In genomic region chr18:31134988-31135529, GRCh38 we compare ENCODE assay signal across 27 cellular contexts. TPM values are rescaled to one million over a fixed set of nuclear protein-coding genes. Genes with fewer than 3 reads are reported as not detected.
DNase-seq lines count a peak whose midpoint lies in the region; ATAC-seq, FAIRE-seq and TF ChIP-seq lines count a peak whose summit lies in the region.
"Had no signal": no experiment of that assay in that cellular context is flagged by ENCODE, and none has a peak within 500 bp of the region (broad histone marks: within the 10 kb centered on the region; RNA-seq: fewer than 3 reads in every experiment).

No MANE protein-coding gene starts in this region.

- no peak for TF ChIP-seq POLR2A in H1 (IDR thresholded peaks at IDR 0.05; ENCODE audit: control extremely low read depth in 1 of 2, low read depth in 2 of 2, low read length in 2 of 2)

- H3K14ac ChIP-seq in H1 (ENCODE audit: insufficient read length) (no peak overlapping the region), neuronal stem cell (ENCODE audit: low read length) (no peak overlapping the region)

- H3K36me3 Mint-ChIP-seq in GM23338 (ENCODE audit: low read depth): no peaks in the 10 kb centered on the region
- no peaks in the 10 kb centered on the region for H3K36me3 Mint-ChIP-seq in activated naive CD4-positive, alpha-beta T cell treated with anti-CD3 and anti-CD28 coated beads, Interleukin-2, amount 10 ng/mL, durations not matched to agents 7 days and 5 days
- no peaks in the 10 kb centered on the region for H3K36me3 Mint-ChIP-seq in effector memory CD8-positive, alpha-beta T cell (ENCODE audit: insufficient read depth)
- H3K36me3 Mint-ChIP-seq: CD14-positive monocyte; CD8-positive, alpha-beta memory T cell had no signal

- H2BK5ac ChIP-seq in H1 (ENCODE audit: low read depth, low read length) (no peak overlapping the region), neuronal stem cell (ENCODE audit: low read length) (no peak overlapping the region)

- H4K5ac ChIP-seq in H1 (ENCODE audit: insufficient read length, low read depth, low read length): no peak overlapping the region

- WGBS in H1 (ENCODE audit: extremely low coverage in 1 of 2, insufficient coverage in 1 of 2, insufficient read length in 1 of 2, insufficient replicate concordance in 2 of 2, low coverage in 1 of 2, low lambda C conversion rate in 2 of 2, missing lambda C conversion rate in 1 of 2), 2 experiments: 87% methylated on average over 4 of the region's 4 CpGs; no CpG with 5 or more reads in 1 of the 2 experiments
- WGBS in neuronal stem cell (ENCODE audit: extremely low coverage in 2 of 2, insufficient read length in 2 of 2, insufficient replicate concordance in 1 of 2), 2 donors: no CpG with 5 or more reads among the region's 4 CpGs

- H3K27ac ChIP-seq in GM23338 (ENCODE audit: low read depth) (no peak overlapping the region), H1 (ENCODE audit: low read depth, low read length) (no peak overlapping the region), neuronal stem cell (replicated peaks; ENCODE audit: low read length) (no peak overlapping the region)
- H3K27ac ChIP-seq: A549; BLaER1 treated with 17β-estradiol and CSF1 and Interleukin-3, amounts not matched to agents 10 nM and 100 nM had no signal

- no peak for FAIRE-seq in H1 (lab: Jason Lieb, UNC)
- FAIRE-seq: A549, GM19239 had no signal

- peak overlapping the region; percentile 3; the same call in 1 of the 2 replicates for H2AFZ ChIP-seq in GM23338
- 0 out of 2 replicates have a peak overlapping the region, but pooled peaks have one; percentile 27 for H2AFZ ChIP-seq in H1 (ENCODE audit: low read length)
- peak overlapping the region; percentile 64 for H2AFZ ChIP-seq in neuronal stem cell (ENCODE audit: low read length)

- H3K4me3 Mint-ChIP-seq in GM23338: no peak overlapping the region
- H3K4me3 Mint-ChIP-seq in activated naive CD4-positive, alpha-beta T cell treated with anti-CD3 and anti-CD28 coated beads, Interleukin-2, amount 10 ng/mL, durations not matched to agents 7 days and 5 days: no peak overlapping the region
- H3K4me3 Mint-ChIP-seq in effector memory CD8-positive, alpha-beta T cell: no peak overlapping the region
- H3K4me3 Mint-ChIP-seq: CD14-positive monocyte; CD4-positive, alpha-beta T cell; CD8-positive, alpha-beta memory T cell had no signal

- H3K4ac ChIP-seq in H1 (replicated peaks; ENCODE audit: insufficient read length, low read depth, low read length): no peak overlapping the region
- no peak overlapping the region for H3K4ac ChIP-seq in neuronal stem cell (ENCODE audit: low read length)

- H3K9ac ChIP-seq in H1 (replicated peaks in 1 of 4; ENCODE audit: extremely low read depth in 1 of 4, low read depth in 3 of 4, low read length in 3 of 4) (no peak overlapping the region), neuronal stem cell (ENCODE audit: low read depth, low read length, poor library complexity) (no peak overlapping the region)
- H3K9ac ChIP-seq: BLaER1 treated with 17β-estradiol and CSF1 and Interleukin-3, amounts not matched to agents 10 nM and 100 nM had no signal

- CTCF ChIA-PET in H1 (lab: Charles Lee; ENCODE audit: partially characterized antibody): no interaction called here
- CTCF ChIA-PET in activated naive CD4-positive, alpha-beta T cell treated with anti-CD3 and anti-CD28 coated beads, Interleukin-2, amount 10 ng/mL, durations not matched to agents 7 days and 5 days (lab: Charles Lee): no interaction called here

- no peak overlapping the region for H2BK120ac ChIP-seq in H1 (replicated peaks; ENCODE audit: low read depth, low read length)
- no peak overlapping the region for H2BK120ac ChIP-seq in neuronal stem cell (ENCODE audit: low read depth, low read length)

- H2BK20ac ChIP-seq in H1 (ENCODE audit: low read length): no peak overlapping the region

- H3K18ac ChIP-seq in H1 (ENCODE audit: extremely low read depth, low read length) (no peak overlapping the region), neuronal stem cell (ENCODE audit: low read length) (no peak overlapping the region)

- ATAC-seq in GM23338: no peak
- no peak for ATAC-seq in effector memory CD8-positive, alpha-beta T cell (replicated peaks)
- ATAC-seq: A549 had no signal

- H3K9me3 Mint-ChIP-seq in GM23338: no peaks in the 10 kb centered on the region
- H3K9me3 Mint-ChIP-seq in activated naive CD4-positive, alpha-beta T cell treated with anti-CD3 and anti-CD28 coated beads, Interleukin-2, amount 10 ng/mL, durations not matched to agents 7 days and 5 days: no peaks in the 10 kb centered on the region
- peaks cover 5 to 11% of the 10 kb centered on the region in 2 donors for H3K9me3 Mint-ChIP-seq in effector memory CD8-positive, alpha-beta T cell
- H3K9me3 Mint-ChIP-seq: CD14-positive monocyte; CD4-positive, alpha-beta T cell had no signal

- H3K36me3 ChIP-seq in GM23338 (ENCODE audit: insufficient read depth) (no peaks in the 10 kb centered on the region), H1 (ENCODE audit: control insufficient read depth in 2 of 4, insufficient read depth in 4 of 4, low read length in 3 of 4) (no peaks in the 10 kb centered on the region), neuronal stem cell (replicated peaks in 1 of 2; ENCODE audit: control insufficient read depth in 2 of 2, insufficient read depth in 2 of 2, low read length in 2 of 2) (no peaks in the 10 kb centered on the region)
- H3K36me3 ChIP-seq: BE2C; BLaER1 treated with 17β-estradiol and CSF1 and Interleukin-3, amounts not matched to agents 10 nM and 100 nM had no signal

- H3K27me3 ChIP-seq in GM23338 (ENCODE audit: insufficient read depth): no peaks in the 10 kb centered on the region
- no peaks in the 10 kb centered on the region for H3K27me3 ChIP-seq in H1 (replicated peaks in 1 of 4; ENCODE audit: control insufficient read depth in 3 of 4, extremely low read depth in 1 of 4, insufficient read depth in 3 of 4, low read length in 3 of 4)
- no peaks in the 10 kb centered on the region for H3K27me3 ChIP-seq in neuronal stem cell (ENCODE audit: control insufficient read depth in 3 of 3, insufficient read depth in 3 of 3, low read depth in 1 of 3, low read length in 3 of 3)
- H3K27me3 ChIP-seq: BE2C; BLaER1 treated with 17β-estradiol and CSF1 and Interleukin-3, amounts not matched to agents 10 nM and 100 nM had no signal

- H3K79me2 ChIP-seq in GM23338 (replicated peaks; ENCODE audit: insufficient read depth): no peaks in the 10 kb centered on the region
- no peaks in the 10 kb centered on the region for H3K79me2 ChIP-seq in H1 (ENCODE audit: control insufficient read depth in 1 of 2, insufficient read depth in 2 of 2, low read length in 2 of 2)

- no peak overlapping the region for H3K4me2 ChIP-seq in GM23338
- no peak overlapping the region for H3K4me2 ChIP-seq in H1 (ENCODE audit: insufficient read depth in 1 of 2, low read depth in 2 of 2, low read length in 2 of 2)
- H3K4me2 ChIP-seq in neuronal stem cell (ENCODE audit: insufficient read depth, low read length, poor library complexity, severe bottlenecking): no peak overlapping the region
- H3K4me2 ChIP-seq: A549; BLaER1 treated with 17β-estradiol and CSF1 and Interleukin-3, amounts not matched to agents 10 nM and 100 nM had no signal

- H2AK5ac ChIP-seq in H1 (ENCODE audit: low read depth, low read length) (no peak overlapping the region), neuronal stem cell (ENCODE audit: low read depth, low read length) (no peak overlapping the region)

- H3K27ac Mint-ChIP-seq in GM23338: no peak overlapping the region
- H3K27ac Mint-ChIP-seq in activated naive CD4-positive, alpha-beta T cell treated with anti-CD3 and anti-CD28 coated beads, Interleukin-2, amount 10 ng/mL, durations not matched to agents 7 days and 5 days: no peak overlapping the region
- H3K27ac Mint-ChIP-seq in effector memory CD8-positive, alpha-beta T cell: no peak overlapping the region
- H3K27ac Mint-ChIP-seq: CD14-positive monocyte; CD4-positive, alpha-beta T cell; CD8-positive, alpha-beta memory T cell had no signal

- H4K91ac ChIP-seq in H1 (replicated peaks; ENCODE audit: insufficient read length, low read length) (no peak overlapping the region), neuronal stem cell (ENCODE audit: low read depth, low read length, poor library complexity) (no peak overlapping the region)

- H3K23me2 ChIP-seq in H1 (ENCODE audit: low read depth, low read length): no peaks in the 10 kb centered on the region

- H2BK15ac ChIP-seq in H1 (ENCODE audit: low read length) (no peak overlapping the region), neuronal stem cell (ENCODE audit: low read length) (no peak overlapping the region)

- no peaks in the 10 kb centered on the region for H3K27me3 Mint-ChIP-seq in GM23338 (ENCODE audit: insufficient read depth, low read depth, poor library complexity)
- H3K27me3 Mint-ChIP-seq in activated naive CD4-positive, alpha-beta T cell treated with anti-CD3 and anti-CD28 coated beads, Interleukin-2, amount 10 ng/mL, durations not matched to agents 7 days and 5 days: no peaks in the 10 kb centered on the region
- H3K27me3 Mint-ChIP-seq in effector memory CD8-positive, alpha-beta T cell: no peaks in the 10 kb centered on the region
- H3K27me3 Mint-ChIP-seq: CD4-positive, alpha-beta T cell; CD8-positive, alpha-beta memory T cell had no signal

- H3K23ac ChIP-seq in H1 (ENCODE audit: insufficient read length): no peak overlapping the region
- H3K23ac ChIP-seq in neuronal stem cell (ENCODE audit: low read depth, low read length, poor library complexity): no peak overlapping the region

- TF ChIP-seq CTCF in GM23338 (conservative IDR thresholded peaks at IDR 0.05; ENCODE audit: low read depth in 2 of 2) (no peak), H1 (IDR thresholded peaks at IDR 0.05; ENCODE audit: control extremely low read depth in 1 of 3, insufficient read depth in 1 of 3, low read depth in 1 of 3, low read length in 3 of 3) (no peak)

- H3K56ac ChIP-seq in H1 (replicated peaks; ENCODE audit: insufficient read length, low read depth, low read length): no peak overlapping the region

- no peak overlapping the region for H2BK12ac ChIP-seq in H1 (ENCODE audit: low read depth, low read length)
- no peak overlapping the region for H2BK12ac ChIP-seq in neuronal stem cell (ENCODE audit: low read length)

- H4K8ac ChIP-seq in H1 (ENCODE audit: extremely low read depth, insufficient read depth, low read length): no peak overlapping the region
- no peak overlapping the region for H4K8ac ChIP-seq in neuronal stem cell (ENCODE audit: low read depth, low read length)

- H3K4me1 ChIP-seq in GM23338 (ENCODE audit: insufficient read depth) (no peaks in the 10 kb centered on the region), H1 (replicated peaks in 1 of 4; ENCODE audit: control insufficient read depth in 3 of 4, insufficient read depth in 4 of 4, low read length in 3 of 4) (no peaks in the 10 kb centered on the region), neuronal stem cell (ENCODE audit: control insufficient read depth in 2 of 2, insufficient read depth in 1 of 2, low read depth in 1 of 2, low read length in 2 of 2) (no peaks in the 10 kb centered on the region)
- H3K4me1 ChIP-seq: A549; BE2C; BLaER1 treated with 17β-estradiol and CSF1 and Interleukin-3, amounts not matched to agents 10 nM and 100 nM had no signal

- DNase-seq in GM23338 (ENCODE audit: low spot score) (no peak), OCI-M1 (lab: John Stamatoyannopoulos, UW) (peak; percentile 8), H1 (ENCODE audit: low read depth in 1 of 2, low spot score in 2 of 2) (no peak), neuronal stem cell (ENCODE audit: low spot score) (no peak), NCI-H1105 (lab: John Stamatoyannopoulos, UW) (no peak)
- no peak for DNase-seq in activated naive CD4-positive, alpha-beta T cell treated with anti-CD3 and anti-CD28 coated beads, Interleukin-2, amount 10 ng/mL, durations not matched to agents 7 days and 5 days
- no peak for DNase-seq in effector memory CD8-positive, alpha-beta T cell
- DNase-seq: 8988T; ACHN; AML-193; BE2C; Calu3; CD4-positive, alpha-beta T cell; CD8-positive, alpha-beta memory T cell; COR-L47; DMS53; DMS79 treated with DMSO at 0.1 percent for 48 hours; GF-D8; GOT3; H7; HCEC 1CT had no signal

- TF ChIP-seq EP300 in H1 (IDR thresholded peaks at IDR 0.05; ENCODE audit: borderline replicate concordance in 1 of 2, low read depth in 2 of 2, low read length in 2 of 2): no peak

- H3K4me3 ChIP-seq in GM23338 (no peak overlapping the region), H1 (ENCODE audit: extremely low read depth in 1 of 4, insufficient read depth in 2 of 4, low read depth in 3 of 4, low read length in 4 of 4) (no peak overlapping the region), neuronal stem cell (ENCODE audit: low read length in 2 of 2) (no peak overlapping the region)
- H3K4me3 ChIP-seq: A549; BLaER1 treated with 17β-estradiol and CSF1 and Interleukin-3, amounts not matched to agents 10 nM and 100 nM had no signal

- no peaks in the 10 kb centered on the region for H3F3A ChIP-seq in GM23338 (replicated peaks; ENCODE audit: low read depth)

- TF ChIP-seq RAD21 in H1 (IDR thresholded peaks at IDR 0.05 in 1 of 2, conservative IDR thresholded peaks at IDR 0.05 in 1 of 2; ENCODE audit: low read depth in 2 of 2, low read length in 2 of 2): no peak

- H3K9me3 ChIP-seq in H1 (ENCODE audit: insufficient read depth in 2 of 2, low read depth in 1 of 2, low read length in 1 of 2): no peaks in the 10 kb centered on the region
- H3K9me3 ChIP-seq in neuronal stem cell (replicated peaks in 1 of 2; ENCODE audit: control insufficient read depth in 2 of 2, insufficient read depth in 1 of 2, low read depth in 1 of 2, low read length in 2 of 2): no peaks in the 10 kb centered on the region
- H3K9me3 ChIP-seq: A549; BE2C; BLaER1 treated with 17β-estradiol and CSF1 and Interleukin-3, amounts not matched to agents 10 nM and 100 nM had no signal

- POLR2A ChIA-PET in H1 (lab: Charles Lee; ENCODE audit: partially characterized antibody): no interaction called here

- H3K9me2 ChIP-seq in GM23338 (ENCODE audit: insufficient read depth): no peaks in the 10 kb centered on the region

- H3K79me1 ChIP-seq in H1 (ENCODE audit: low read depth, low read length): no peaks in the 10 kb centered on the region
- no peaks in the 10 kb centered on the region for H3K79me1 ChIP-seq in neuronal stem cell (ENCODE audit: low read depth, low read length)

- H3K4me1 Mint-ChIP-seq in GM23338: no peaks in the 10 kb centered on the region; the same call in 2 of the 3 replicates
- no peaks in the 10 kb centered on the region for H3K4me1 Mint-ChIP-seq in activated naive CD4-positive, alpha-beta T cell treated with anti-CD3 and anti-CD28 coated beads, Interleukin-2, amount 10 ng/mL, durations not matched to agents 7 days and 5 days
- no peaks in the 10 kb centered on the region for H3K4me1 Mint-ChIP-seq in effector memory CD8-positive, alpha-beta T cell (ENCODE audit: low read depth in 2 of 2)
- H3K4me1 Mint-ChIP-seq: CD14-positive monocyte; CD8-positive, alpha-beta memory T cell had no signal

- H4K20me1 ChIP-seq in GM23338 (replicated peaks; ENCODE audit: insufficient read depth) (no peaks in the 10 kb centered on the region), H1 (replicated peaks in 1 of 2; ENCODE audit: control insufficient read depth in 1 of 2, insufficient read depth in 2 of 2, low read length in 2 of 2) (no peaks in the 10 kb centered on the region)
- H4K20me1 ChIP-seq: BLaER1 treated with 17β-estradiol and CSF1 and Interleukin-3, amounts not matched to agents 10 nM and 100 nM had no signal

RNA-seq across cellular contexts. Expression of gene DSC1, which starts 27.6 kb away (rescaled TPM):
- not detected in 2 replicates for total RNA-seq in GM23338 (2014; rRNA removed; shearing (Covaris generic))
- polyA plus RNA-seq in GM23338 (2016; fragmentation: Nextera tagmentation; extraction: Ambion mirVana) (not detected in 2 replicates), H1 (2011; rRNA removed) (0.02 TPM in 1 of 2 replicates, not detected in the other)
- total RNA-seq in H1 (2021; fragmentation: NEBNext Ultra II Directional; extraction: Animal tissue kit (Norgen Biotek cat#: 25700)): not detected in 2 replicates
- not detected for polyA plus RNA-seq in H1 (2011; cell fraction: cytosol; rRNA removed)
- not detected for polyA plus RNA-seq in H1 (2011; cell fraction: nucleus; rRNA removed)
- not detected in 4 replicates for polyA plus RNA-seq in H1 (2012, experiment 1 of 2)
- polyA plus RNA-seq in H1 (2012, experiment 2 of 2): not detected
- 0.02 TPM for polyA plus RNA-seq in H1 (2013, experiment 1 of 2)
- polyA plus RNA-seq in H1 (2013, experiment 2 of 2): 0.02 TPM
- polyA minus RNA-seq in H1 (2011; rRNA and poly(A)+ RNA removed): 0.02 TPM in 1 of 2 replicates, not detected in the other
- polyA minus RNA-seq in H1 (2011; cell fraction: cytosol; rRNA and poly(A)+ RNA removed): not detected
- polyA minus RNA-seq in H1 (2011; cell fraction: nucleus; rRNA and poly(A)+ RNA removed): not detected
- not detected for polyA plus RNA-seq in neuronal stem cell (2013, experiment 1 of 2)
- polyA plus RNA-seq in neuronal stem cell (2013, experiment 2 of 2): not detected
- total RNA-seq: Calu3, Daoy, G401, H7 had no signal
- polyA plus RNA-seq: A549, CD14-positive monocyte had no signal

RNA-seq across cellular contexts. Expression of gene DSC2, which starts 32.8 kb away (rescaled TPM):
- 20.4 and 23.6 TPM in 2 replicates for total RNA-seq in GM23338 (2014; rRNA removed; shearing (Covaris generic))
- polyA plus RNA-seq in GM23338 (2016; fragmentation: Nextera tagmentation; extraction: Ambion mirVana) (7.9 and 10.5 TPM in 2 replicates), H1 (2011; rRNA removed) (2.5 and 4.6 TPM in 2 replicates)
- total RNA-seq in H1 (2021; fragmentation: NEBNext Ultra II Directional; extraction: Animal tissue kit (Norgen Biotek cat#: 25700)): 39.3 and 39.7 TPM in 2 replicates
- 5.0 TPM for polyA plus RNA-seq in H1 (2011; cell fraction: cytosol; rRNA removed)
- polyA plus RNA-seq in H1 (2011; cell fraction: nucleus; rRNA removed): 3.8 TPM
- 10.8 to 22.0 TPM (median 14.8 TPM) in 4 replicates for polyA plus RNA-seq in H1 (2012, experiment 1 of 2)
- 1.1 TPM for polyA plus RNA-seq in H1 (2012, experiment 2 of 2)
- polyA plus RNA-seq in H1 (2013, experiment 1 of 2): 39.3 TPM
- polyA plus RNA-seq in H1 (2013, experiment 2 of 2): 36.8 TPM
- 21.9 and 31.9 TPM in 2 replicates for polyA minus RNA-seq in H1 (2011; rRNA and poly(A)+ RNA removed)
- polyA minus RNA-seq in H1 (2011; cell fraction: cytosol; rRNA and poly(A)+ RNA removed): 14.3 TPM
- 15.2 TPM for polyA minus RNA-seq in H1 (2011; cell fraction: nucleus; rRNA and poly(A)+ RNA removed)
- 6.9 TPM for polyA plus RNA-seq in neuronal stem cell (2013, experiment 1 of 2)
- polyA plus RNA-seq in neuronal stem cell (2013, experiment 2 of 2): 7.0 TPM
- total RNA-seq: CD4-positive, alpha-beta T cell; CD8-positive, alpha-beta memory T cell; G401 had no signal
- polyA plus RNA-seq: CD8-positive, alpha-beta memory T cell had no signal

Comparison
In these comparisons a context has a peak if more than half of its experiments do, and no peak if none do; other contexts are left out.
1. H2AFZ ChIP-seq: peak in every context shown above with its lines; median percentile 64 in neuronal stem cell; 27 in H1; 3 in GM23338.